28 cellular contexts compared by ENCODE assay signal in genomic region chr7:105787071-105787470, GRCh38.
DNase-seq lines count a peak whose midpoint lies in the region; ATAC-seq and TF ChIP-seq lines count a peak whose summit lies in the region.
"Had no signal": no experiment of that assay in that cellular context is flagged by ENCODE, and none has a peak within 500 bp of the region (broad histone marks: within the 10 kb centered on the region; RNA-seq: fewer than 3 reads in every experiment).

No MANE protein-coding gene starts in this region.

- no peak overlapping the region for H3K9ac ChIP-seq in endodermal cell (ENCODE audit: extremely low read depth, low read length, poor library complexity, severe bottlenecking)

- peaks cover 2% of the 10 kb centered on the region for H3K4me1 Mint-ChIP-seq in neural crest cell
- H3K4me1 Mint-ChIP-seq in endodermal cell, result peaks cover 5% of the 10 kb centered on the region
- H3K4me1 Mint-ChIP-seq in activated CD8-positive, alpha-beta T cell treated with anti-CD3 and anti-CD28 coated beads for 36 hours (ENCODE audit: low read depth), result peaks cover 19% of the 10 kb centered on the region
- H3K4me1 Mint-ChIP-seq: B cell, IgD-negative memory B cell had no signal

- H3K27me3 Mint-ChIP-seq in neural crest cell (ENCODE audit: low read depth), result no peaks in the 10 kb centered on the region
- H3K27me3 Mint-ChIP-seq in endodermal cell (ENCODE audit: insufficient read depth), result no peaks in the 10 kb centered on the region
- H3K27me3 Mint-ChIP-seq in activated CD8-positive, alpha-beta T cell treated with anti-CD3 and anti-CD28 coated beads for 36 hours, result no peaks in the 10 kb centered on the region
- H3K27me3 Mint-ChIP-seq: B cell; CD4-positive, alpha-beta memory T cell; IgD-negative memory B cell had no signal

- TF ChIP-seq CTCF in neural crest cell (conservative IDR thresholded peaks at IDR 0.05), result no peak
- TF ChIP-seq CTCF in endodermal cell (conservative IDR thresholded peaks at IDR 0.05), result no peak
- TF ChIP-seq CTCF in activated CD8-positive, alpha-beta T cell treated with anti-CD3 and anti-CD28 coated beads for 36 hours (IDR thresholded peaks at IDR 0.05), result no peak

- intact Hi-C loops in activated CD8-positive, alpha-beta T cell treated with anti-CD3 and anti-CD28 coated beads for 36 hours (cut with micrococcal nuclease), result no loop called here

- H3K9me3 ChIP-seq in endodermal cell (ENCODE audit: control insufficient read depth, low read length), result no peaks in the 10 kb centered on the region
- H3K9me3 ChIP-seq: ascending aorta, gastrocnemius medialis, HAP-1, neutrophil, tibial artery had no signal

- H3K9me3 Mint-ChIP-seq in neural crest cell (no peaks in the 10 kb centered on the region), endodermal cell (no peaks in the 10 kb centered on the region)
- no peaks in the 10 kb centered on the region for H3K9me3 Mint-ChIP-seq in activated CD8-positive, alpha-beta T cell treated with anti-CD3 and anti-CD28 coated beads for 36 hours
- H3K9me3 Mint-ChIP-seq: activated T-cell treated with anti-CD3 and anti-CD28 coated beads, Interleukin-2, amount 50 U/mL, for 72 hours; CD4-positive, alpha-beta memory T cell; IgD-negative memory B cell had no signal

- H3K36me3 Mint-ChIP-seq in neural crest cell (ENCODE audit: low read depth) (peaks cover 9% of the 10 kb centered on the region), endodermal cell (ENCODE audit: low read depth) (peaks cover 20% of the 10 kb centered on the region)
- no peaks in the 10 kb centered on the region for H3K36me3 Mint-ChIP-seq in activated CD8-positive, alpha-beta T cell treated with anti-CD3 and anti-CD28 coated beads for 36 hours (ENCODE audit: low read depth)

- H3K4me1 ChIP-seq in endodermal cell (ENCODE audit: control insufficient read depth, insufficient read depth, low read length), result no peaks in the 10 kb centered on the region
- H3K4me1 ChIP-seq: ascending aorta, gastrocnemius medialis, HAP-1, tibial artery had no signal

- H3K27ac ChIP-seq in epithelial cell of prostate, result no peak overlapping the region
- H3K27ac ChIP-seq in endodermal cell (ENCODE audit: low read depth, low read length), result no peak overlapping the region
- H3K27ac ChIP-seq: ascending aorta, gastrocnemius medialis, neutrophil, tibial artery had no signal

- WGBS in endodermal cell (ENCODE audit: insufficient coverage in 1 of 2, insufficient read length in 1 of 2), 2 experiments, result 89 to 100% methylated on average over 2 to 4 of the region's 4 CpGs

- no peaks in the 10 kb centered on the region for H3K27me3 ChIP-seq in endodermal cell (ENCODE audit: control insufficient read depth, insufficient read depth, low read length, poor library complexity, severe bottlenecking)
- H3K27me3 ChIP-seq: ascending aorta, gastrocnemius medialis, neutrophil, tibial artery had no signal

- POLR2A ChIA-PET in activated CD8-positive, alpha-beta T cell treated with anti-CD3 and anti-CD28 coated beads for 36 hours (lab: Charles Lee), result interaction anchor here (0.7 to 2.0 kb wide), 4 partner anchors 10 to 61 kb away, joined by 3 to 9 read pairs (median 4); no protein-coding TSS in a partner anchor

- H3K27ac Mint-ChIP-seq in neural crest cell (ENCODE audit: unreplicated experiment) (peak overlapping the region; percentile 35), endodermal cell (no peak overlapping the region)
- no peak overlapping the region for H3K27ac Mint-ChIP-seq in activated CD8-positive, alpha-beta T cell treated with anti-CD3 and anti-CD28 coated beads for 36 hours
- H3K27ac Mint-ChIP-seq: activated T-cell treated with anti-CD3 and anti-CD28 coated beads, Interleukin-2, amount 50 U/mL, for 72 hours; B cell; IgD-negative memory B cell had no signal

- H3K4me3 ChIP-seq in endodermal cell (ENCODE audit: low read length), result no peak overlapping the region
- H3K4me3 ChIP-seq: ascending aorta, gastrocnemius medialis, HAP-1, tibial artery had no signal

- no peak for ATAC-seq in activated CD8-positive, alpha-beta T cell treated with anti-CD3 and anti-CD28 coated beads for 36 hours
- ATAC-seq: activated T-cell treated with anti-CD3 and anti-CD28 coated beads, Interleukin-2, amount 50 U/mL, for 72 hours; gastrocnemius medialis; right cardiac atrium had no signal

- no peaks in the 10 kb centered on the region for H3K36me3 ChIP-seq in endodermal cell (ENCODE audit: control insufficient read depth, insufficient read depth, low read length)
- H3K36me3 ChIP-seq: gastrocnemius medialis, HAP-1 had no signal

- no peak overlapping the region for H3K4me3 Mint-ChIP-seq in neural crest cell
- H3K4me3 Mint-ChIP-seq in endodermal cell, result no peak overlapping the region
- H3K4me3 Mint-ChIP-seq in activated CD8-positive, alpha-beta T cell treated with anti-CD3 and anti-CD28 coated beads for 36 hours, result no peak overlapping the region
- H3K4me3 Mint-ChIP-seq: activated T-cell treated with anti-CD3 and anti-CD28 coated beads, Interleukin-2, amount 50 U/mL, for 72 hours; B cell; CD4-positive, alpha-beta memory T cell; IgD-negative memory B cell had no signal

- DNase-seq in EL (peak; percentile 30), M059J (ENCODE audit: low read depth) (peak; percentile 43), epithelial cell of prostate (ENCODE audit: low read depth, low spot score) (peak; percentile 82), neural crest cell (ENCODE audit: low read depth, low spot score) (no peak), NCI-H146 (lab: John Stamatoyannopoulos, UW) (no peak), DMS79 (lab: John Stamatoyannopoulos, UW) (no peak), endodermal cell (no peak)
- DNase-seq in activated CD8-positive, alpha-beta T cell treated with anti-CD3 and anti-CD28 coated beads for 36 hours, result no peak
- DNase-seq: activated CD4-positive, alpha-beta T cell treated with anti-CD3 and anti-CD28 coated beads, Interleukin-2, amount 50 U/mL, for 4 hours; activated T-cell treated with anti-CD3 and anti-CD28 coated beads, Interleukin-2, amount 50 U/mL, for 72 hours; CD4-positive, alpha-beta memory T cell; cortex of kidney; gastrocnemius medialis; NCI-H1092 treated with DMSO at 0.1 percent for 48 hours; NCI-H187 treated with DMSO at 0.1 percent for 48 hours; NCI-H526; OCI-M1; posterior cingulate gyrus; right cardiac atrium; SHP77; stimulated activated CD4-positive, alpha-beta T cell treated with anti-CD3 and anti-CD28 coated beads, Interleukin-4, amount 100 ng/mL, for 1 hour; T-helper 2 cell; tibial artery had no signal

- CTCF ChIA-PET in activated CD8-positive, alpha-beta T cell treated with anti-CD3 and anti-CD28 coated beads for 36 hours (lab: Charles Lee), result interaction anchor here (1.2 to 1.3 kb wide), 2 partner anchors 22 to 39 kb away, joined by 3 to 4 read pairs; no protein-coding TSS in a partner anchor

Comparison
In these comparisons a context has a peak if more than half of its experiments do, and no peak if none do; other contexts are left out.
1. DNase-seq: peak in EL (single experiment), M059J (single experiment) and epithelial cell of prostate (single experiment); none in neural crest cell (single experiment), NCI-H146 (single experiment), DMS79 (single experiment), endodermal cell (single experiment) and activated CD8-positive, alpha-beta T cell treated with anti-CD3 and anti-CD28 coated beads for 36 hours (single experiment).